In the genomic region with DNA sequence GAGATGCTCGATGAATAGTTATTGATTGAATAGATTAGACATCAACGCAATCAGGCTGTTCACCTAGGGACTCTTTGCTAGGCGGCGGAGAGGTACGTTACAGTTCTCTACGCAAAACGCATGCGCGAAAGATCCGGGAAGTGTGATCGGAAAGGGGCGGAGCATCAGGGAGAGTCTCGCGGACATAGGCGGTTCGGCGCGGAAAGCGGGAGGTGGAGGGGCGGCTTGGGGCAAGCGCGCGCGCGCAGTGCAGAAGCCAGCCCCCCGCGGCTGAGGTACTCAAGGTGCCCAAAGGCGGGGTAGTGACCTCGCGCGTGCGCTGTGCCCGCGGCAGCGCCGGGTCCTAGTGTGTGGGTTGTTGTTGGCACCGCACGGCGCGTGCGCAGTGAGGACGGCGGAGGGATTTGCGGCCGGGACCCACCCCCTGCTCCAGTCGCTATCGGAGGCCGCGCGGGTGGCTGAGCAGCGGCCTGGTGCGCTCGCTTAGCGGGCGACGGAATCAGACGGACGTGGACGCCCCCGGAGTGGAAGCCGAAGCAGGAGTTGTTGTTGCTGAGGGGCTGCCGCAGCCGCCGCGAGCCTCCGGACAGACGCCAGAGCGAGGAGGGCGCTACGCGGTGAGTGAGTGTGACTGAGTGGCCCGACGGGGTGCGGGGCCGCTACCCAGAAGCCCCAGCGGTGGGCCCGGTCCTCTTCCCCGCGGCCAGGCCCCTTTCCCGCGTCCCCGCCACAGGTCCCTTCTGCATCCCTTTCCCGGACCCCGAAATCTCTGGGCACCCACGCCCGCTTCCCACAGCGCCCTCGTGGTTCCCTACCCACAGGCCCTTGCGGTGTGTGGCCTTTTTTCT, we compare ENCODE assay signal across 8 cellular contexts. TPM values are rescaled to one million over a fixed set of nuclear protein-coding genes. Genes with fewer than 3 reads are reported as not detected.
A peak's percentile ranks its signal among the peaks of the same experiment; 100 is the strongest.
DNase-seq lines count a peak whose midpoint lies in the region; ATAC-seq and TF ChIP-seq lines count a peak whose summit lies in the region.

A gene with protein sequence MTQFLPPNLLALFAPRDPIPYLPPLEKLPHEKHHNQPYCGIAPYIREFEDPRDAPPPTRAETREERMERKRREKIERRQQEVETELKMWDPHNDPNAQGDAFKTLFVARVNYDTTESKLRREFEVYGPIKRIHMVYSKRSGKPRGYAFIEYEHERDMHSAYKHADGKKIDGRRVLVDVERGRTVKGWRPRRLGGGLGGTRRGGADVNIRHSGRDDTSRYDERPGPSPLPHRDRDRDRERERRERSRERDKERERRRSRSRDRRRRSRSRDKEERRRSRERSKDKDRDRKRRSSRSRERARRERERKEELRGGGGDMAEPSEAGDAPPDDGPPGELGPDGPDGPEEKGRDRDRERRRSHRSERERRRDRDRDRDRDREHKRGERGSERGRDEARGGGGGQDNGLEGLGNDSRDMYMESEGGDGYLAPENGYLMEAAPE (plus strand): TSS at position 432 of the 848 bp plus-strand sequence. CDS start 964 bp downstream, outside the sequence.

- CTCF ChIA-PET in WTC11 (lab: Charles Lee), result interaction anchor here (0.5 to 2.4 kb wide), 2 partner anchors 13 to 112 kb away, joined by 3 to 11 read pairs; no protein-coding TSS in a partner anchor

- DNase-seq in ACHN (peak; percentile 98), NCI-H226 (peak; percentile 98), WTC11 (ENCODE audit: low spot score) (peak; percentile 99), cardiac fibroblast (ENCODE audit: low read depth in 2 of 2) (peak; percentile 100), iPS-NIHi7 (ENCODE audit: extremely low spot score) (peak; percentile 99), smooth muscle cell of the brain vasculature (ENCODE audit: low read depth, low spot score) (peak; percentile 99)

- in situ Hi-C loops in ACHN (cut with HindIII; ENCODE audit: low pct_ligation_motif_present, low pct_unique_long_range_greater_than_20kb, low sequenced_read_pairs), result no loop called here

- peaks cover 17% of the 10 kb centered on the region for H3K4me1 Mint-ChIP-seq in WTC11

- TF ChIP-seq CTCF in WTC11 (IDR thresholded peaks at IDR 0.05) (no peak), cardiac fibroblast (IDR thresholded peaks at IDR 0.05; ENCODE audit: low read depth, low read length) (no peak)

- peaks cover 3% of the 10 kb centered on the region; the same call in 1 of the 2 replicates for H3K9me3 Mint-ChIP-seq in WTC11

- H3K27ac Mint-ChIP-seq in WTC11, result peak within 1 kb of the TSS; percentile 99

- ATAC-seq in GM18873 (IDR thresholded peaks at IDR 0.05; ENCODE audit: low FRiP score, unreplicated experiment) (peak; percentile 66), HG03175 (IDR thresholded peaks at IDR 0.05; ENCODE audit: unreplicated experiment) (peak; percentile 83), WTC11 (peak; percentile 97)

- H3K4me3 Mint-ChIP-seq in WTC11, result peak within 1 kb of the TSS; percentile 96

- POLR2A ChIA-PET in WTC11 (lab: Charles Lee), result no interaction called here

- peak within 1 kb of the TSS; percentile 92 to 95 for H3K4me3 ChIP-seq in cardiac fibroblast (replicated peaks in 1 of 2; ENCODE audit: low read depth in 2 of 2, low read length in 2 of 2)

- H3K27me3 Mint-ChIP-seq in WTC11 (ENCODE audit: low read depth), result peaks cover 16% of the 10 kb centered on the region

- H3K36me3 Mint-ChIP-seq in WTC11, result peaks cover 27% of the 10 kb centered on the region

TF ChIP-seq in WTC11, 78 proteins besides CTCF, POLR2A, EP300 and RAD21 (continues in another document):
- TF ChIP-seq, protein P1, sequence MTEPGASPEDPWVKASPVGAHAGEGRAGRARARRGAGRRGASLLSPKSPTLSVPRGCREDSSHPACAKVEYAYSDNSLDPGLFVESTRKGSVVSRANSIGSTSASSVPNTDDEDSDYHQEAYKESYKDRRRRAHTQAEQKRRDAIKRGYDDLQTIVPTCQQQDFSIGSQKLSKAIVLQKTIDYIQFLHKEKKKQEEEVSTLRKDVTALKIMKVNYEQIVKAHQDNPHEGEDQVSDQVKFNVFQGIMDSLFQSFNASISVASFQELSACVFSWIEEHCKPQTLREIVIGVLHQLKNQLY (CRISPR knock-in tag; IDR thresholded peaks at IDR 0.05), result no peak
- TF ChIP-seq, protein P2, sequence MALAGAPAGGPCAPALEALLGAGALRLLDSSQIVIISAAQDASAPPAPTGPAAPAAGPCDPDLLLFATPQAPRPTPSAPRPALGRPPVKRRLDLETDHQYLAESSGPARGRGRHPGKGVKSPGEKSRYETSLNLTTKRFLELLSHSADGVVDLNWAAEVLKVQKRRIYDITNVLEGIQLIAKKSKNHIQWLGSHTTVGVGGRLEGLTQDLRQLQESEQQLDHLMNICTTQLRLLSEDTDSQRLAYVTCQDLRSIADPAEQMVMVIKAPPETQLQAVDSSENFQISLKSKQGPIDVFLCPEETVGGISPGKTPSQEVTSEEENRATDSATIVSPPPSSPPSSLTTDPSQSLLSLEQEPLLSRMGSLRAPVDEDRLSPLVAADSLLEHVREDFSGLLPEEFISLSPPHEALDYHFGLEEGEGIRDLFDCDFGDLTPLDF (CRISPR knock-in tag; IDR thresholded peaks at IDR 0.05), result no peak
- TF ChIP-seq, protein P3, sequence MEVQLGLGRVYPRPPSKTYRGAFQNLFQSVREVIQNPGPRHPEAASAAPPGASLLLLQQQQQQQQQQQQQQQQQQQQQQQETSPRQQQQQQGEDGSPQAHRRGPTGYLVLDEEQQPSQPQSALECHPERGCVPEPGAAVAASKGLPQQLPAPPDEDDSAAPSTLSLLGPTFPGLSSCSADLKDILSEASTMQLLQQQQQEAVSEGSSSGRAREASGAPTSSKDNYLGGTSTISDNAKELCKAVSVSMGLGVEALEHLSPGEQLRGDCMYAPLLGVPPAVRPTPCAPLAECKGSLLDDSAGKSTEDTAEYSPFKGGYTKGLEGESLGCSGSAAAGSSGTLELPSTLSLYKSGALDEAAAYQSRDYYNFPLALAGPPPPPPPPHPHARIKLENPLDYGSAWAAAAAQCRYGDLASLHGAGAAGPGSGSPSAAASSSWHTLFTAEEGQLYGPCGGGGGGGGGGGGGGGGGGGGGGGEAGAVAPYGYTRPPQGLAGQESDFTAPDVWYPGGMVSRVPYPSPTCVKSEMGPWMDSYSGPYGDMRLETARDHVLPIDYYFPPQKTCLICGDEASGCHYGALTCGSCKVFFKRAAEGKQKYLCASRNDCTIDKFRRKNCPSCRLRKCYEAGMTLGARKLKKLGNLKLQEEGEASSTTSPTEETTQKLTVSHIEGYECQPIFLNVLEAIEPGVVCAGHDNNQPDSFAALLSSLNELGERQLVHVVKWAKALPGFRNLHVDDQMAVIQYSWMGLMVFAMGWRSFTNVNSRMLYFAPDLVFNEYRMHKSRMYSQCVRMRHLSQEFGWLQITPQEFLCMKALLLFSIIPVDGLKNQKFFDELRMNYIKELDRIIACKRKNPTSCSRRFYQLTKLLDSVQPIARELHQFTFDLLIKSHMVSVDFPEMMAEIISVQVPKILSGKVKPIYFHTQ (CRISPR knock-in tag; IDR thresholded peaks at IDR 0.05), result no peak
- TF ChIP-seq, protein P4, sequence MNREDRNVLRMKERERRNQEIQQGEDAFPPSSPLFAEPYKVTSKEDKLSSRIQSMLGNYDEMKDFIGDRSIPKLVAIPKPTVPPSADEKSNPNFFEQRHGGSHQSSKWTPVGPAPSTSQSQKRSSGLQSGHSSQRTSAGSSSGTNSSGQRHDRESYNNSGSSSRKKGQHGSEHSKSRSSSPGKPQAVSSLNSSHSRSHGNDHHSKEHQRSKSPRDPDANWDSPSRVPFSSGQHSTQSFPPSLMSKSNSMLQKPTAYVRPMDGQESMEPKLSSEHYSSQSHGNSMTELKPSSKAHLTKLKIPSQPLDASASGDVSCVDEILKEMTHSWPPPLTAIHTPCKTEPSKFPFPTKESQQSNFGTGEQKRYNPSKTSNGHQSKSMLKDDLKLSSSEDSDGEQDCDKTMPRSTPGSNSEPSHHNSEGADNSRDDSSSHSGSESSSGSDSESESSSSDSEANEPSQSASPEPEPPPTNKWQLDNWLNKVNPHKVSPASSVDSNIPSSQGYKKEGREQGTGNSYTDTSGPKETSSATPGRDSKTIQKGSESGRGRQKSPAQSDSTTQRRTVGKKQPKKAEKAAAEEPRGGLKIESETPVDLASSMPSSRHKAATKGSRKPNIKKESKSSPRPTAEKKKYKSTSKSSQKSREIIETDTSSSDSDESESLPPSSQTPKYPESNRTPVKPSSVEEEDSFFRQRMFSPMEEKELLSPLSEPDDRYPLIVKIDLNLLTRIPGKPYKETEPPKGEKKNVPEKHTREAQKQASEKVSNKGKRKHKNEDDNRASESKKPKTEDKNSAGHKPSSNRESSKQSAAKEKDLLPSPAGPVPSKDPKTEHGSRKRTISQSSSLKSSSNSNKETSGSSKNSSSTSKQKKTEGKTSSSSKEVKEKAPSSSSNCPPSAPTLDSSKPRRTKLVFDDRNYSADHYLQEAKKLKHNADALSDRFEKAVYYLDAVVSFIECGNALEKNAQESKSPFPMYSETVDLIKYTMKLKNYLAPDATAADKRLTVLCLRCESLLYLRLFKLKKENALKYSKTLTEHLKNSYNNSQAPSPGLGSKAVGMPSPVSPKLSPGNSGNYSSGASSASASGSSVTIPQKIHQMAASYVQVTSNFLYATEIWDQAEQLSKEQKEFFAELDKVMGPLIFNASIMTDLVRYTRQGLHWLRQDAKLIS (CRISPR knock-in tag; IDR thresholded peaks at IDR 0.05; ENCODE audit: borderline replicate concordance), result no peak
- TF ChIP-seq TEAD4 (CRISPR knock-in tag; IDR thresholded peaks at IDR 0.05), result peak; percentile 66; the same call in 1 of the 2 replicates
- TF ChIP-seq SMAD4 (CRISPR knock-in tag; IDR thresholded peaks at IDR 0.05), result no peak
- TF ChIP-seq, protein P5, sequence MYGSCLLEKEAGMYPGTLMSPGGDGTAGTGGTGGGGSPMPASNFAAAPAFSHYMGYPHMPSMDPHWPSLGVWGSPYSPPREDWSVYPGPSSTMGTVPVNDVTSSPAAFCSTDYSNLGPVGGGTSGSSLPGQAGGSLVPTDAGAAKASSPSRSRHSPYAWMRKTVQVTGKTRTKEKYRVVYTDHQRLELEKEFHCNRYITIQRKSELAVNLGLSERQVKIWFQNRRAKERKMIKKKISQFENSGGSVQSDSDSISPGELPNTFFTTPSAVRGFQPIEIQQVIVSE (CRISPR knock-in tag; IDR thresholded peaks at IDR 0.05; ENCODE audit: borderline replicate concordance), result no peak
- TF ChIP-seq, protein P6, sequence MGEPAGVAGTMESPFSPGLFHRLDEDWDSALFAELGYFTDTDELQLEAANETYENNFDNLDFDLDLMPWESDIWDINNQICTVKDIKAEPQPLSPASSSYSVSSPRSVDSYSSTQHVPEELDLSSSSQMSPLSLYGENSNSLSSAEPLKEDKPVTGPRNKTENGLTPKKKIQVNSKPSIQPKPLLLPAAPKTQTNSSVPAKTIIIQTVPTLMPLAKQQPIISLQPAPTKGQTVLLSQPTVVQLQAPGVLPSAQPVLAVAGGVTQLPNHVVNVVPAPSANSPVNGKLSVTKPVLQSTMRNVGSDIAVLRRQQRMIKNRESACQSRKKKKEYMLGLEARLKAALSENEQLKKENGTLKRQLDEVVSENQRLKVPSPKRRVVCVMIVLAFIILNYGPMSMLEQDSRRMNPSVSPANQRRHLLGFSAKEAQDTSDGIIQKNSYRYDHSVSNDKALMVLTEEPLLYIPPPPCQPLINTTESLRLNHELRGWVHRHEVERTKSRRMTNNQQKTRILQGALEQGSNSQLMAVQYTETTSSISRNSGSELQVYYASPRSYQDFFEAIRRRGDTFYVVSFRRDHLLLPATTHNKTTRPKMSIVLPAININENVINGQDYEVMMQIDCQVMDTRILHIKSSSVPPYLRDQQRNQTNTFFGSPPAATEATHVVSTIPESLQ (CRISPR knock-in tag; IDR thresholded peaks at IDR 0.05), result no peak

RNA-seq across cellular contexts. Expression of the gene that starts here (rescaled TPM):
- total RNA-seq in WTC11 (2021), result 253 to 267 TPM (median 266 TPM) in 3 replicates

Comparison
In these comparisons a context has a peak if more than half of its experiments do, and no peak if none do; other contexts are left out.
1. Peak in every context shown above with its lines: DNase-seq, ATAC-seq and H3K4me3 ChIP-seq.